1 cellular context compared by ENCODE assay signal in genomic region chr3:9932843-9933560, GRCh38.
TF ChIP-seq lines count a peak whose summit lies in the region.

No MANE protein-coding gene starts in this region.

TF ChIP-seq in K562, 482 proteins besides CTCF, POLR2A, EP300 and RAD21 (continued from another document and continues in another):
- no peak for TF ChIP-seq RNF219 (CRISPR knock-in tag; IDR thresholded peaks at IDR 0.05)
- no peak for TF ChIP-seq ZKSCAN3 (CRISPR knock-in tag; IDR thresholded peaks at IDR 0.05)
- peak; percentile 63 for TF ChIP-seq SOX6 (IDR thresholded peaks at IDR 0.05)
- peak; percentile 61 for TF ChIP-seq HCFC1 (IDR thresholded peaks at IDR 0.05; ENCODE audit: low read depth, low read length)
- no peak for TF ChIP-seq ETV5 (CRISPR knock-in tag; IDR thresholded peaks at IDR 0.05; ENCODE audit: low read depth)
- TF ChIP-seq TRIM25 (IDR thresholded peaks at IDR 0.05; ENCODE audit: borderline replicate concordance) = no peak
- TF ChIP-seq ETV6 (IDR thresholded peaks at IDR 0.05; ENCODE audit: borderline replicate concordance in 1 of 2, low read depth in 2 of 2, low read length in 1 of 2) = no peak
- peak; percentile 21; the same call in 1 of the 2 replicates for TF ChIP-seq ETV6 (CRISPR knock-in tag; IDR thresholded peaks at IDR 0.05; ENCODE audit: borderline replicate concordance)
- TF ChIP-seq ZFP36 (IDR thresholded peaks at IDR 0.05; ENCODE audit: low read depth, low read length, partially characterized antibody) = no peak
- no peak for TF ChIP-seq SMARCB1 (IDR thresholded peaks at IDR 0.05; ENCODE audit: insufficient read length, low read depth)
- no peak for TF ChIP-seq NCOR1 (IDR thresholded peaks at IDR 0.05)
- no peak for TF ChIP-seq HOXB6 (CRISPR knock-in tag; IDR thresholded peaks at IDR 0.05; ENCODE audit: borderline replicate concordance)
- peak; percentile 12; the same call in 1 of the 2 replicates for TF ChIP-seq TOE1 (IDR thresholded peaks at IDR 0.05; ENCODE audit: borderline replicate concordance)
- TF ChIP-seq TOE1 (CRISPR knock-in tag; IDR thresholded peaks at IDR 0.05; ENCODE audit: borderline replicate concordance, low read depth) = no peak
- TF ChIP-seq ZNF830 (CRISPR knock-in tag; IDR thresholded peaks at IDR 0.05) = no peak
- TF ChIP-seq ZBTB5 (IDR thresholded peaks at IDR 0.05) = no peak
- TF ChIP-seq JUND (IDR thresholded peaks at IDR 0.05; ENCODE audit: borderline replicate concordance, low read depth, low read length) = peak; percentile 55
- no peak; the same call in 2 of the 3 replicates for TF ChIP-seq JUND (tag; IDR thresholded peaks at IDR 0.05; ENCODE audit: borderline replicate concordance, low read depth, low read length)
- peak; percentile 94 for TF ChIP-seq ZBTB17 (CRISPR knock-in tag; IDR thresholded peaks at IDR 0.05)
- TF ChIP-seq ATF1 (CRISPR knock-in tag; IDR thresholded peaks at IDR 0.05) = peak; percentile 44
- TF ChIP-seq ATF1 (tag; IDR thresholded peaks at IDR 0.05) = no peak; the same call in none of the 2 replicates
- no peak for TF ChIP-seq ZNF197 (CRISPR knock-in tag; IDR thresholded peaks at IDR 0.05; ENCODE audit: low read depth)
- no peak; the same call in 1 of the 2 replicates for TF ChIP-seq NBN (IDR thresholded peaks at IDR 0.05; ENCODE audit: low read depth)
- TF ChIP-seq BACH1 (tag; IDR thresholded peaks at IDR 0.05) = no peak
- TF ChIP-seq HMBOX1 (IDR thresholded peaks at IDR 0.05) = no peak
- no peak for TF ChIP-seq ATF2 (CRISPR knock-in tag; IDR thresholded peaks at IDR 0.05)
- TF ChIP-seq RERE (CRISPR knock-in tag; IDR thresholded peaks at IDR 0.05; ENCODE audit: borderline replicate concordance) = no peak
- 0 out of 2 replicates have a peak, but pooled peaks have one; percentile 26 for TF ChIP-seq MTA2 (IDR thresholded peaks at IDR 0.05; ENCODE audit: low read depth)
- no peak for TF ChIP-seq HNRNPUL1 (IDR thresholded peaks at IDR 0.05; ENCODE audit: low read length)
- TF ChIP-seq ZMIZ1 (IDR thresholded peaks at IDR 0.05; ENCODE audit: low read depth in 2 of 2, low read length in 2 of 2) = no peak
- TF ChIP-seq MEIS2 (IDR thresholded peaks at IDR 0.05; ENCODE audit: partially characterized antibody) = no peak
- TF ChIP-seq ARID1B (IDR thresholded peaks at IDR 0.05) = peak; percentile 24
- TF ChIP-seq STAG1 (CRISPR knock-in tag; IDR thresholded peaks at IDR 0.05; ENCODE audit: borderline replicate concordance) = peak; percentile 76
- TF ChIP-seq SMARCC2 (IDR thresholded peaks at IDR 0.05; ENCODE audit: low read depth) = no peak
- no peak for TF ChIP-seq ZFP30 (CRISPR knock-in tag; IDR thresholded peaks at IDR 0.05; ENCODE audit: borderline replicate concordance)
- peak; percentile 87 for TF ChIP-seq MAX (CRISPR knock-in tag; IDR thresholded peaks at IDR 0.05)
- TF ChIP-seq TSC22D4 (tag; IDR thresholded peaks at IDR 0.05) = no peak
- 0 out of 4 replicates have a peak, but pooled peaks of 1 of the 2 experiments have one; percentile 23 for TF ChIP-seq KDM4B (IDR thresholded peaks at IDR 0.05; ENCODE audit: borderline replicate concordance in 2 of 2, low read depth in 1 of 2)
- TF ChIP-seq NONO (IDR thresholded peaks at IDR 0.05; ENCODE audit: low read depth in 2 of 2, low read length in 1 of 2) = peak; percentile 29 to 55; a peak in 1 of 4 replicates
- peak; percentile 38 for TF ChIP-seq ZNF146 (CRISPR knock-in tag; IDR thresholded peaks at IDR 0.05; ENCODE audit: unreplicated experiment)
- no peak for TF ChIP-seq ZEB2 (IDR thresholded peaks at IDR 0.05)
- no peak for TF ChIP-seq MBD1 (CRISPR knock-in tag; IDR thresholded peaks at IDR 0.05)
- no peak for TF ChIP-seq GATAD2B (IDR thresholded peaks at IDR 0.05; ENCODE audit: borderline replicate concordance)
